16 cellular contexts compared by ENCODE assay signal in the genomic region with DNA sequence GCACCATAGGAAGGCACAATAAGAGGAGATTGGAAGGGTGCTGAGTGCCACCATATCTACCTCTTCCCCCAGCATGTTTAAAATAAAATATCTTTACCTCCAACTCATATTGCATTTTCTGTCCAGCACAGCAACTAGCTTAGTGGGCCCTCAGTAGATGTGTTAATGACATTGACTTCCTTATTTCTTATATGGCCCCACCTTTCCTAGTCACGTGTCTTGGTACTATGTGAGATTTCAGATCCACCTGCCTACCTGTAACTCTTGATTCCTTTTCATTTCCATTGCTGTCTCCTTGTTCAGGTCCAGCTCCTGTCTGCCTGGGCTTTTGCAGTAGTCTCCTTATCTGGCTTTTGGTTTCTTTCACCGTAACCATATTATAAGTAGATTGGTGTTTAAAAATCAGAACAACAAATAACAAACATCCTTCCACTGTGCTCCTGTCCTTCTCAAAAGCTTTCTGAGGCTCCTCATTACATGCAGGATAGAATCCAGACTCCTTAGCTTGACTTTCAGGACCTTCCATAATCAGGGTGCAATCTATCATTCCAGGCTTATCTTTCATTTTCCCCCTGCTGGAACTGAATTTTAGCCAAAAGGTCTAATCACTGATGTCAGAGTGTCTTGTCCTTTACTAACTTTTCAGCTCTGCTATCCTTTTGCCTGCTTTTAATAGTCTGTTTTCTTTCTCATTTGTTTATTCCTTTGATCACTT.
DNase-seq lines count a peak whose midpoint lies in the region; ATAC-seq and TF ChIP-seq lines count a peak whose summit lies in the region.
"Had no signal": no experiment of that assay in that cellular context is flagged by ENCODE, and none has a peak within 500 bp of the region (broad histone marks: within the 10 kb centered on the region; RNA-seq: fewer than 3 reads in every experiment).

No MANE protein-coding gene starts in this region.

- H3K4me1 ChIP-seq in liver (ENCODE audit: control insufficient read depth in 4 of 4, insufficient read depth in 4 of 4, low read length in 3 of 4) (peaks cover 6 to 38% (median 21%) of the 10 kb centered on the region in 4 donors), upper lobe of left lung (peaks cover 51 to 79% (median 73%) of the 10 kb centered on the region in 4 donors)

- no peak for TF ChIP-seq RAD21 in liver (IDR thresholded peaks at IDR 0.05)

- H3K4me3 Mint-ChIP-seq in CD4-positive, alpha-beta T cell = no peak overlapping the region
- H3K4me3 Mint-ChIP-seq: activated T-cell treated with anti-CD3 and anti-CD28 coated beads, Interleukin-2, amount 50 U/mL, for 24 hours; neural crest cell had no signal

- POLR2A ChIA-PET in CD4-positive, alpha-beta T cell (lab: Charles Lee) = no interaction called here

- H3K27me3 Mint-ChIP-seq in CD4-positive, alpha-beta T cell = no peaks in the 10 kb centered on the region
- H3K27me3 Mint-ChIP-seq: activated T-cell treated with anti-CD3 and anti-CD28 coated beads, Interleukin-2, amount 50 U/mL, for 24 hours had no signal

- TF ChIP-seq CTCF in VCaP (conservative IDR thresholded peaks at IDR 0.05) (no peak), liver (IDR thresholded peaks at IDR 0.05; ENCODE audit: low read depth, low read length, missing input control) (no peak), upper lobe of left lung (IDR thresholded peaks at IDR 0.05) (no peak)
- TF ChIP-seq CTCF in CD4-positive, alpha-beta T cell (IDR thresholded peaks at IDR 0.05) = no peak

- H3K4me3 ChIP-seq in liver (ENCODE audit: low read depth in 1 of 3, low read length in 3 of 3) (no peak overlapping the region), upper lobe of left lung (no peak overlapping the region)
- H3K4me3 ChIP-seq: ascending aorta, gastroesophageal sphincter, thyroid gland had no signal

- no peak overlapping the region for H3K27ac Mint-ChIP-seq in CD4-positive, alpha-beta T cell
- H3K27ac Mint-ChIP-seq: activated T-cell treated with anti-CD3 and anti-CD28 coated beads, Interleukin-2, amount 50 U/mL, for 24 hours had no signal

- peak overlapping the region; percentile 70 for H3K27ac ChIP-seq in VCaP
- no peak overlapping the region for H3K27ac ChIP-seq in liver (ENCODE audit: low read depth in 1 of 2, low read length in 2 of 2)
- H3K27ac ChIP-seq in upper lobe of left lung = peak overlapping the region in 3 of 4 donors; percentile 8 to 67 (median 54)
- no peak overlapping the region for H3K27ac ChIP-seq in CD4-positive, alpha-beta T cell (ENCODE audit: low read depth, low read length)

- intact Hi-C loops in CD4-positive, alpha-beta T cell (cut with DNase I, micrococcal nuclease) = no loop called here

- TF ChIP-seq POLR2A in upper lobe of left lung (IDR thresholded peaks at IDR 0.05) = no peak

- H3K9me3 ChIP-seq in liver (ENCODE audit: control insufficient read depth in 4 of 4, low read length in 3 of 4) = no peaks in the 10 kb centered on the region
- no peaks in the 10 kb centered on the region for H3K9me3 ChIP-seq in upper lobe of left lung
- H3K9me3 ChIP-seq in CD4-positive, alpha-beta T cell (ENCODE audit: control insufficient read depth, low read length) = no peaks in the 10 kb centered on the region
- H3K9me3 ChIP-seq: ascending aorta, gastroesophageal sphincter, thyroid gland had no signal

- no peaks in the 10 kb centered on the region for H3K36me3 ChIP-seq in liver (ENCODE audit: control insufficient read depth in 4 of 4, insufficient read depth in 3 of 4, low read depth in 1 of 4, low read length in 3 of 4)
- H3K36me3 ChIP-seq in upper lobe of left lung = no peaks in the 10 kb centered on the region
- H3K36me3 ChIP-seq: ascending aorta, gastroesophageal sphincter, thyroid gland had no signal

- CTCF ChIA-PET in CD4-positive, alpha-beta T cell (lab: Charles Lee) = interaction anchor here (0.7 kb wide), 1 partner anchor 10 kb away, joined by 3 read pairs; no protein-coding TSS in a partner anchor

- no peaks in the 10 kb centered on the region for H3K36me3 Mint-ChIP-seq in CD4-positive, alpha-beta T cell (ENCODE audit: low read depth)

- peaks cover 19% of the 10 kb centered on the region for H3K4me1 Mint-ChIP-seq in CD4-positive, alpha-beta T cell (ENCODE audit: low read depth)

- TF ChIP-seq EP300 in upper lobe of left lung (IDR thresholded peaks at IDR 0.05) = no peak

- 76% methylated on average over 2 of the region's 2 CpGs for WGBS in liver
- WGBS in upper lobe of left lung, 2 donors = 32 to 58% methylated on average over 2 of the region's 2 CpGs

- no peak overlapping the region for H3K9ac ChIP-seq in liver (ENCODE audit: low read depth in 1 of 2, low read length in 2 of 2)

- no peaks in the 10 kb centered on the region for H3K9me3 Mint-ChIP-seq in CD4-positive, alpha-beta T cell
- H3K9me3 Mint-ChIP-seq: activated T-cell treated with anti-CD3 and anti-CD28 coated beads, Interleukin-2, amount 50 U/mL, for 24 hours; neural crest cell had no signal

- DNase-seq in NCI-H146 (lab: John Stamatoyannopoulos, UW) (peak; percentile 1), NCI-H146 treated with DMSO at 0.1 percent for 48 hours (lab: John Stamatoyannopoulos, UW; ENCODE audit: unreplicated experiment) (no peak), upper lobe of left lung (no peak)
- no peak for DNase-seq in CD4-positive, alpha-beta T cell
- DNase-seq: activated T-cell treated with anti-CD3 and anti-CD28 coated beads, Interleukin-2, amount 50 U/mL, for 24 hours; effector CD4-positive, alpha-beta T cell; kidney; NCI-H526 treated with DMSO at 0.1 percent for 48 hours had no signal

- H3K27me3 ChIP-seq in liver (ENCODE audit: control insufficient read depth in 4 of 4, insufficient read depth in 4 of 4, low read length in 3 of 4) (no peaks in the 10 kb centered on the region), upper lobe of left lung (no peaks in the 10 kb centered on the region)
- no peaks in the 10 kb centered on the region for H3K27me3 ChIP-seq in CD4-positive, alpha-beta T cell (ENCODE audit: control insufficient read depth, insufficient read depth, low read length)
- H3K27me3 ChIP-seq: ascending aorta, gastroesophageal sphincter, thyroid gland had no signal

- ATAC-seq in upper lobe of left lung (ENCODE audit: low FRiP score in 2 of 2) = peak in 1 of 2 donors; percentile 27
- ATAC-seq in GM21367 (IDR thresholded peaks at IDR 0.05; ENCODE audit: unreplicated experiment) = no peak
- no peak for ATAC-seq in HG03378 (IDR thresholded peaks at IDR 0.05; ENCODE audit: unreplicated experiment)
- no peak for ATAC-seq in CD4-positive, alpha-beta T cell (ENCODE audit: poor library complexity)

TF ChIP-seq in liver, 16 proteins besides CTCF, POLR2A, EP300 and RAD21:
- no peak for TF ChIP-seq HNF4G (IDR thresholded peaks at IDR 0.05)
- peak; percentile 15 for TF ChIP-seq NR2F2 (IDR thresholded peaks at IDR 0.05)
- TF ChIP-seq GABPA (IDR thresholded peaks at IDR 0.05 in 1 of 2, conservative IDR thresholded peaks at IDR 0.05 in 1 of 2) = no peak
- no peak for TF ChIP-seq RXRA (IDR thresholded peaks at IDR 0.05)
- no peak for TF ChIP-seq EGR1 (IDR thresholded peaks at IDR 0.05; ENCODE audit: low read depth in 2 of 2)
- no peak for TF ChIP-seq FOXA2 (IDR thresholded peaks at IDR 0.05)
- no peak for TF ChIP-seq TAF1 (conservative IDR thresholded peaks at IDR 0.05)

Comparison
In these comparisons a context has a peak if more than half of its experiments do, and no peak if none do; other contexts are left out.
1. H3K27ac ChIP-seq: peak in VCaP (single experiment) and upper lobe of left lung (3 of 4); none in liver (0 of 2) and CD4-positive, alpha-beta T cell (single experiment).